ENCODE assay signal across 29 cellular contexts in genomic region chr3:69283913-69284312, GRCh38.
"Had no signal": no experiment of that assay in that cellular context is flagged by ENCODE, and none has a peak within 500 bp of the region (broad histone marks: within the 10 kb centered on the region; RNA-seq: fewer than 3 reads in every experiment).

No MANE protein-coding gene starts in this region.

- H3K9me3 Mint-ChIP-seq: activated B cell treated with CpG ODN at 0.5 μM for 24 hours; activated CD4-positive, alpha-beta memory T cell treated with anti-CD3 and anti-CD28 coated beads for 36 hours; activated naive CD4-positive, alpha-beta T cell treated with anti-CD3 and anti-CD28 coated beads, Interleukin-2, amount 10 ng/mL, durations not matched to agents 7 days and 5 days; activated naive CD8-positive, alpha-beta T cell treated with anti-CD3 and anti-CD28 coated beads, Interleukin-2, amount 10 ng/mL, durations not matched to agents 7 days and 5 days; activated T-cell treated with anti-CD3 and anti-CD28 coated beads, Interleukin-2, amount 50 U/mL, for 4 hours; activated T-helper 1 cell treated with anti-CD3 and anti-CD28 coated beads, Interleukin-12 subunit alpha, Interleukin-12 subunit beta, Interleukin-2, Interleukin-4 antibody, amounts not matched to agents 30 ng/mL and 10 ng/mL and 1 ng/mL, durations not matched to agents 14 hours and 24 hours and 36 hours; central memory CD8-positive, alpha-beta T cell had no signal

- H3K4me3 Mint-ChIP-seq: activated B cell treated with CpG ODN at 0.5 μM for 24 hours; activated CD4-positive, alpha-beta memory T cell treated with anti-CD3 and anti-CD28 coated beads for 36 hours; activated naive CD4-positive, alpha-beta T cell treated with anti-CD3 and anti-CD28 coated beads, Interleukin-2, amount 10 ng/mL, durations not matched to agents 7 days and 5 days; activated naive CD8-positive, alpha-beta T cell treated with anti-CD3 and anti-CD28 coated beads, Interleukin-2, amount 10 ng/mL, durations not matched to agents 7 days and 5 days; activated T-cell treated with anti-CD3 and anti-CD28 coated beads, Interleukin-2, amount 50 U/mL, for 4 hours; activated T-helper 1 cell treated with anti-CD3 and anti-CD28 coated beads, Interleukin-12 subunit alpha, Interleukin-12 subunit beta, Interleukin-2, Interleukin-4 antibody, amounts not matched to agents 30 ng/mL and 10 ng/mL and 1 ng/mL, durations not matched to agents 14 hours and 24 hours and 36 hours; central memory CD8-positive, alpha-beta T cell had no signal

- H3K27me3 Mint-ChIP-seq: activated CD4-positive, alpha-beta memory T cell treated with anti-CD3 and anti-CD28 coated beads for 36 hours; central memory CD8-positive, alpha-beta T cell had no signal

- H3K4me3 ChIP-seq: body of pancreas had no signal

- ATAC-seq: activated T-cell treated with anti-CD3 and anti-CD28 coated beads, Interleukin-2, amount 50 U/mL, for 4 hours; body of pancreas had no signal

- H3K27ac ChIP-seq: body of pancreas, KMS-11, VCaP had no signal

- H3K9me3 ChIP-seq: body of pancreas had no signal

- H3K9ac ChIP-seq: KMS-11 had no signal

- H3K27me3 ChIP-seq: body of pancreas had no signal

- H3K4me2 ChIP-seq: KMS-11 had no signal

- H3K4me1 ChIP-seq: body of pancreas had no signal

- DNase-seq: activated B cell treated with CpG ODN at 0.5 μM for 24 hours; activated CD4-positive, alpha-beta memory T cell treated with anti-CD3 and anti-CD28 coated beads for 36 hours; activated CD4-positive, alpha-beta T cell treated with anti-CD3 and anti-CD28 coated beads for 4 hours; activated CD4-positive, alpha-beta T cell treated with anti-CD3 and anti-CD28 coated beads, Interleukin-2, amount 50 U/mL, for 1 hour; activated CD4-positive, CD25-positive, alpha-beta regulatory T cell treated with anti-CD3 and anti-CD28 coated beads, Interleukin-2, amount 50 U/mL, for 72 hours; activated CD8-positive, alpha-beta memory T cell treated with anti-CD3 and anti-CD28 coated beads, Interleukin-2, amount 50 U/mL, for 4 hours; activated naive CD4-positive, alpha-beta T cell treated with anti-CD3 and anti-CD28 coated beads, Interleukin-2, amount 10 ng/mL, durations not matched to agents 7 days and 5 days; activated naive CD8-positive, alpha-beta T cell treated with anti-CD3 and anti-CD28 coated beads, Interleukin-2, amount 10 ng/mL, durations not matched to agents 7 days and 5 days; activated T-cell treated with anti-CD3 and anti-CD28 coated beads for 4 hours; activated T-cell treated with anti-CD3 and anti-CD28 coated beads, Interleukin-2, amount 50 U/mL, for 4 hours; amygdala; body of pancreas; NCI-H1105; NCI-H1417 treated with DMSO at 0.1 percent for 48 hours; NCI-H1930; NCI-H2081 treated with DMSO at 0.1 percent for 48 hours; NCI-H510A; NCI-H526; NCI-H748 treated with DMSO at 0.1 percent for 48 hours; NK-92 treated with Interleukin-12 subunit alpha and Interleukin-12 subunit beta, amount 100 ng/mL, for 24 hours; Right ventricle myocardium superior; SW 1271; T-helper 1 cell; T-helper 2 cell; T-helper 9 cell had no signal

- H3K27ac Mint-ChIP-seq: activated B cell treated with CpG ODN at 0.5 μM for 24 hours; activated CD4-positive, alpha-beta memory T cell treated with anti-CD3 and anti-CD28 coated beads for 36 hours; activated naive CD4-positive, alpha-beta T cell treated with anti-CD3 and anti-CD28 coated beads, Interleukin-2, amount 10 ng/mL, durations not matched to agents 7 days and 5 days; activated naive CD8-positive, alpha-beta T cell treated with anti-CD3 and anti-CD28 coated beads, Interleukin-2, amount 10 ng/mL, durations not matched to agents 7 days and 5 days; activated T-helper 1 cell treated with anti-CD3 and anti-CD28 coated beads, Interleukin-12 subunit alpha, Interleukin-12 subunit beta, Interleukin-2, Interleukin-4 antibody, amounts not matched to agents 30 ng/mL and 10 ng/mL and 1 ng/mL, durations not matched to agents 14 hours and 24 hours and 36 hours had no signal

- H3K4me1 Mint-ChIP-seq: activated B cell treated with CpG ODN at 0.5 μM for 24 hours had no signal

- H3K36me3 Mint-ChIP-seq: activated CD4-positive, alpha-beta memory T cell treated with anti-CD3 and anti-CD28 coated beads for 36 hours; activated naive CD4-positive, alpha-beta T cell treated with anti-CD3 and anti-CD28 coated beads, Interleukin-2, amount 10 ng/mL, durations not matched to agents 7 days and 5 days had no signal
